Comparison of ENCODE assay signal across 1 cellular context in genomic region chr12:123519151-123520001, GRCh38.
A peak's percentile ranks its signal among the peaks of the same experiment; 100 is the strongest.
TF ChIP-seq lines count a peak whose summit lies in the region.

No MANE protein-coding gene starts in this region.

TF ChIP-seq in HepG2, 621 proteins besides CTCF, POLR2A, EP300 and RAD21 (continued from another document):
- TF ChIP-seq ARID3A (IDR thresholded peaks at IDR 0.05; ENCODE audit: low read depth, low read length) (no peak), GATAD1 (CRISPR knock-in tag; IDR thresholded peaks at IDR 0.05) (no peak), TCF12 (IDR thresholded peaks at IDR 0.05) (no peak), TCF12 (CRISPR knock-in tag; IDR thresholded peaks at IDR 0.05) (no peak), GABPA (IDR thresholded peaks at IDR 0.05; ENCODE audit: low read depth, low read length) (no peak), GABPA (CRISPR knock-in tag; IDR thresholded peaks at IDR 0.05; ENCODE audit: low read depth) (peak; percentile 54; the same call in 1 of the 2 replicates), JARID2 (CRISPR knock-in tag; IDR thresholded peaks at IDR 0.05; ENCODE audit: insufficient replicate concordance) (no peak), ZBTB42 (CRISPR knock-in tag; IDR thresholded peaks at IDR 0.05) (no peak), MAFF (IDR thresholded peaks at IDR 0.05; ENCODE audit: low read depth, low read length) (0 out of 2 replicates have a peak, but pooled peaks have one; percentile 2), GATA4 (IDR thresholded peaks at IDR 0.05; ENCODE audit: borderline replicate concordance, low read depth) (no peak), ZBTB33 (CRISPR knock-in tag; IDR thresholded peaks at IDR 0.05) (no peak; the same call in 1 of the 2 replicates), NFRKB (IDR thresholded peaks at IDR 0.05) (no peak), ATF7 (IDR thresholded peaks at IDR 0.05) (no peak), ATF7 (CRISPR knock-in tag; IDR thresholded peaks at IDR 0.05) (no peak), SMC3 (IDR thresholded peaks at IDR 0.05; ENCODE audit: low read length) (0 out of 2 replicates have a peak, but pooled peaks have one; percentile 3), TAF15 (IDR thresholded peaks at IDR 0.05; ENCODE audit: low read depth, low read length, poor library complexity, severe bottlenecking) (no peak), ZNF350 (CRISPR knock-in tag; IDR thresholded peaks at IDR 0.05; ENCODE audit: borderline replicate concordance, low read depth) (peak; percentile 23; the same call in 1 of the 2 replicates), ZNF850 (CRISPR knock-in tag; conservative IDR thresholded peaks at IDR 0.05) (no peak), HMG20B (CRISPR knock-in tag; conservative IDR thresholded peaks at IDR 0.05) (no peak), SNAPC2 (CRISPR knock-in tag; IDR thresholded peaks at IDR 0.05) (no peak), ARID5B (CRISPR knock-in tag; IDR thresholded peaks at IDR 0.05) (peak; percentile 56), ZNF660 (CRISPR knock-in tag; IDR thresholded peaks at IDR 0.05; ENCODE audit: borderline replicate concordance, low read depth) (no peak), ZNF543 (CRISPR knock-in tag; IDR thresholded peaks at IDR 0.05) (no peak), ZNF430 (CRISPR knock-in tag; IDR thresholded peaks at IDR 0.05) (peak; percentile 60; the same call in 1 of the 2 replicates), ZNF674 (CRISPR knock-in tag; IDR thresholded peaks at IDR 0.05; ENCODE audit: low read depth) (no peak), KLF12 (CRISPR knock-in tag; IDR thresholded peaks at IDR 0.05; ENCODE audit: borderline replicate concordance) (no peak), ZNF678 (CRISPR knock-in tag; IDR thresholded peaks at IDR 0.05) (no peak), ZBTB1 (CRISPR knock-in tag; IDR thresholded peaks at IDR 0.05; ENCODE audit: borderline replicate concordance) (no peak)
- TF ChIP-seq, protein P1, sequence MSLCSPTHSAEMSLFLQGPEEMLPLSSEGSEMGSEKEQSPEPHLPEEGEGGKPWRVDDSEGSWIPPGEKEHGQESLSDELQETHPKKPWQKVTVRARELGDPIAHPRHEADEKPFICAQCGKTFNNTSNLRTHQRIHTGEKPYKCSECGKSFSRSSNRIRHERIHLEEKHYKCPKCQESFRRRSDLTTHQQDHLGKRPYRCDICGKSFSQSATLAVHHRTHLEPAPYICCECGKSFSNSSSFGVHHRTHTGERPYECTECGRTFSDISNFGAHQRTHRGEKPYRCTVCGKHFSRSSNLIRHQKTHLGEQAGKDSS (CRISPR knock-in tag; IDR thresholded peaks at IDR 0.05; ENCODE audit: borderline replicate concordance, low read depth), result no peak
- TF ChIP-seq, protein P2, sequence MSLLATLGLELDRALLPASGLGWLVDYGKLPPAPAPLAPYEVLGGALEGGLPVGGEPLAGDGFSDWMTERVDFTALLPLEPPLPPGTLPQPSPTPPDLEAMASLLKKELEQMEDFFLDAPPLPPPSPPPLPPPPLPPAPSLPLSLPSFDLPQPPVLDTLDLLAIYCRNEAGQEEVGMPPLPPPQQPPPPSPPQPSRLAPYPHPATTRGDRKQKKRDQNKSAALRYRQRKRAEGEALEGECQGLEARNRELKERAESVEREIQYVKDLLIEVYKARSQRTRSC (CRISPR knock-in tag; IDR thresholded peaks at IDR 0.05; ENCODE audit: low read depth), result no peak
- TF ChIP-seq, protein P3, sequence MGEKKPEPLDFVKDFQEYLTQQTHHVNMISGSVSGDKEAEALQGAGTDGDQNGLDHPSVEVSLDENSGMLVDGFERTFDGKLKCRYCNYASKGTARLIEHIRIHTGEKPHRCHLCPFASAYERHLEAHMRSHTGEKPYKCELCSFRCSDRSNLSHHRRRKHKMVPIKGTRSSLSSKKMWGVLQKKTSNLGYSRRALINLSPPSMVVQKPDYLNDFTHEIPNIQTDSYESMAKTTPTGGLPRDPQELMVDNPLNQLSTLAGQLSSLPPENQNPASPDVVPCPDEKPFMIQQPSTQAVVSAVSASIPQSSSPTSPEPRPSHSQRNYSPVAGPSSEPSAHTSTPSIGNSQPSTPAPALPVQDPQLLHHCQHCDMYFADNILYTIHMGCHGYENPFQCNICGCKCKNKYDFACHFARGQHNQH (CRISPR knock-in tag; IDR thresholded peaks at IDR 0.05), result 0 out of 2 replicates have a peak, but pooled peaks have one; percentile 39
- TF ChIP-seq, protein P4, sequence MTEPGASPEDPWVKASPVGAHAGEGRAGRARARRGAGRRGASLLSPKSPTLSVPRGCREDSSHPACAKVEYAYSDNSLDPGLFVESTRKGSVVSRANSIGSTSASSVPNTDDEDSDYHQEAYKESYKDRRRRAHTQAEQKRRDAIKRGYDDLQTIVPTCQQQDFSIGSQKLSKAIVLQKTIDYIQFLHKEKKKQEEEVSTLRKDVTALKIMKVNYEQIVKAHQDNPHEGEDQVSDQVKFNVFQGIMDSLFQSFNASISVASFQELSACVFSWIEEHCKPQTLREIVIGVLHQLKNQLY (CRISPR knock-in tag; IDR thresholded peaks at IDR 0.05), result no peak
- TF ChIP-seq, protein P5, sequence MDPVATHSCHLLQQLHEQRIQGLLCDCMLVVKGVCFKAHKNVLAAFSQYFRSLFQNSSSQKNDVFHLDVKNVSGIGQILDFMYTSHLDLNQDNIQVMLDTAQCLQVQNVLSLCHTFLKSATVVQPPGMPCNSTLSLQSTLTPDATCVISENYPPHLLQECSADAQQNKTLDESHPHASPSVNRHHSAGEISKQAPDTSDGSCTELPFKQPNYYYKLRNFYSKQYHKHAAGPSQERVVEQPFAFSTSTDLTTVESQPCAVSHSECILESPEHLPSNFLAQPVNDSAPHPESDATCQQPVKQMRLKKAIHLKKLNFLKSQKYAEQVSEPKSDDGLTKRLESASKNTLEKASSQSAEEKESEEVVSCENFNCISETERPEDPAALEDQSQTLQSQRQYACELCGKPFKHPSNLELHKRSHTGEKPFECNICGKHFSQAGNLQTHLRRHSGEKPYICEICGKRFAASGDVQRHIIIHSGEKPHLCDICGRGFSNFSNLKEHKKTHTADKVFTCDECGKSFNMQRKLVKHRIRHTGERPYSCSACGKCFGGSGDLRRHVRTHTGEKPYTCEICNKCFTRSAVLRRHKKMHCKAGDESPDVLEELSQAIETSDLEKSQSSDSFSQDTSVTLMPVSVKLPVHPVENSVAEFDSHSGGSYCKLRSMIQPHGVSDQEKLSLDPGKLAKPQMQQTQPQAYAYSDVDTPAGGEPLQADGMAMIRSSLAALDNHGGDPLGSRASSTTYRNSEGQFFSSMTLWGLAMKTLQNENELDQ (CRISPR knock-in tag; IDR thresholded peaks at IDR 0.05; ENCODE audit: borderline replicate concordance), result no peak
